ENCODE assay signal across 8 cellular contexts in the genomic region with DNA sequence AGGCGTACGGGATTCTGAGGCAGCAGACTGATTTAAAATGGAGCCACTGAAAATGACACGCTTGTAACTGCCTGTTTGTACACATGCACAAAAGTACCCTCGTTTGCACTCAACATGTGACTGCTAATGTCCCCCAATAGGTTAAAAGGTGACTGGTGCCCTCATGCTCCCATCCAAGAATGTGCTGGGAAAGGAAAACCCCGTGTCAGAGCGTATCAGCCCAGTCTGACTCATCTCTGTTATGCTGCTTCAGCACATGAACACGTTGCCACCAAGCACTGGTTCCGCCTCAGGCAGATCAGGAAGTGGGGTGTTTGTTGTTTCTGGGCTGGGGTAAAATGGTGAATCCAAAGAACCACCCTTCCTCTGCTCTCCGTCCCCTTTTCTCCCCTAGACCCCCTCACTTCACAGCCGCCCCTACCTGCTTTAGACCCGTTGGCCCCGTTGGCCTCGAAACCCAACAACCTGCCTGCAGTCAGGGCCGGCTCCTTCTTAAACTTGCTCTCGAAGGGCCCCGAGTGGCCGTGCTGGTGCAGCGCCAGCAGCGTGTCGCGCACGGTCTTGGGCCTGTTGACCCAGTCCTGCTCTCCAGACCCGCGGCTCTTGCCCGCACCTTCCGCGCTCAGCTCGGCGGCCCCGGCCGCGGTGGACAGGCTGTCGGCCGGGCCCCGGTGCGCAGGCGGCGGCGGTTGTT. TPM values are rescaled to one million over a fixed set of nuclear protein-coding genes. Genes with fewer than 3 reads are reported as not detected.
DNase-seq lines count a peak whose midpoint lies in the region; ATAC-seq and TF ChIP-seq lines count a peak whose summit lies in the region.

No MANE protein-coding gene starts in this region.

- TF ChIP-seq CTCF in parathyroid adenoma (IDR thresholded peaks at IDR 0.05), result no peak

- ATAC-seq in GM21447 (IDR thresholded peaks at IDR 0.05; ENCODE audit: unreplicated experiment), result peak; percentile 30
- peak; percentile 44 to 57 for ATAC-seq in activated naive CD4-positive, alpha-beta T cell treated with anti-CD3 and anti-CD28 coated beads, Interleukin-2, amount 50 U/mL, for 72 hours

- H3K27ac Mint-ChIP-seq in activated naive CD4-positive, alpha-beta T cell treated with anti-CD3 and anti-CD28 coated beads, Interleukin-2, amount 50 U/mL, for 72 hours, result peak overlapping the region; percentile 89 to 98

- H3K79me2 ChIP-seq in Karpas-422 (ENCODE audit: low read length) (peaks cover 4% of the 10 kb centered on the region; the same call in 1 of the 2 replicates), parathyroid adenoma (peaks cover 18% of the 10 kb centered on the region)

- peaks cover 87% of the 10 kb centered on the region for H3K4me1 ChIP-seq in Karpas-422 (ENCODE audit: low read length)
- peaks cover 12% of the 10 kb centered on the region for H3K4me1 ChIP-seq in parathyroid adenoma

- H3K36me3 Mint-ChIP-seq in activated naive CD4-positive, alpha-beta T cell treated with anti-CD3 and anti-CD28 coated beads, Interleukin-2, amount 50 U/mL, for 72 hours, result peaks cover 44 to 48% of the 10 kb centered on the region in 2 donors

- intact Hi-C loops in head of caudate nucleus (cut with DNase I), result loop anchor here (2.0 kb wide), 1 partner anchor 109 kb away; no protein-coding TSS in a partner anchor

- H3K9me2 ChIP-seq in Karpas-422 (replicated peaks; ENCODE audit: insufficient read depth, low read length), result no peaks in the 10 kb centered on the region

- H4K20me1 ChIP-seq in Karpas-422 (ENCODE audit: insufficient read depth, low read depth, low read length), result no peaks in the 10 kb centered on the region

- H3K9me3 Mint-ChIP-seq in activated naive CD4-positive, alpha-beta T cell treated with anti-CD3 and anti-CD28 coated beads, Interleukin-2, amount 50 U/mL, for 72 hours, result no peaks in the 10 kb centered on the region

- DNase-seq in COLO829 (ENCODE audit: low spot score), result peak; percentile 85
- DNase-seq in Karpas-422, result peak; percentile 71
- DNase-seq in SKM-1 (lab: John Stamatoyannopoulos, UW; ENCODE audit: unreplicated experiment), result peak; percentile 92
- DNase-seq in activated naive CD4-positive, alpha-beta T cell treated with anti-CD3 and anti-CD28 coated beads, Interleukin-2, amount 50 U/mL, for 72 hours (ENCODE audit: low spot score in 2 of 2), result peak; percentile 67 to 84
- DNase-seq in head of caudate nucleus, result peak; percentile 57 to 93 (median 78)
- DNase-seq in ureter (ENCODE audit: low spot score), result peak; percentile 91

- H3K36me3 ChIP-seq in Karpas-422 (ENCODE audit: insufficient read depth, low read length), result 0 out of 2 replicates have a peak, but pooled peaks cover 5% of the 10 kb centered on the region
- H3K36me3 ChIP-seq in parathyroid adenoma (ENCODE audit: control insufficient read depth, insufficient read depth, low read length), result peaks cover 16% of the 10 kb centered on the region

- H3K9ac ChIP-seq in Karpas-422 (ENCODE audit: low read length) (peak overlapping the region; percentile 69), parathyroid adenoma (peak overlapping the region; percentile 91)

- H3K4me2 ChIP-seq in Karpas-422 (ENCODE audit: low read depth, low read length, poor library complexity, severe bottlenecking) (peak overlapping the region; percentile 61), parathyroid adenoma (ENCODE audit: low read length) (peak overlapping the region; percentile 99)

- H2AFZ ChIP-seq in Karpas-422 (ENCODE audit: low read length), result peak overlapping the region; percentile 45; the same call in 1 of the 2 replicates
- H2AFZ ChIP-seq in parathyroid adenoma, result no peak overlapping the region

- H3K9me3 ChIP-seq in Karpas-422 (ENCODE audit: low read length) (no peaks in the 10 kb centered on the region), parathyroid adenoma (ENCODE audit: control insufficient read depth, low read length) (no peaks in the 10 kb centered on the region)

- H3K4me3 ChIP-seq in Karpas-422 (ENCODE audit: low read length), result peak overlapping the region; percentile 60
- peak overlapping the region; percentile 91 for H3K4me3 ChIP-seq in parathyroid adenoma (ENCODE audit: low read depth, low read length)

- H3K27ac ChIP-seq in Karpas-422 (ENCODE audit: low read length) (peak overlapping the region; percentile 16; the same call in 1 of the 2 replicates), parathyroid adenoma (peak overlapping the region; percentile 99)

- H3K27me3 ChIP-seq in Karpas-422 (ENCODE audit: low read length) (no peaks in the 10 kb centered on the region), parathyroid adenoma (ENCODE audit: control insufficient read depth, insufficient read depth, low read length) (no peaks in the 10 kb centered on the region)

RNA-seq across cellular contexts. Expression of a gene that starts 1.8 kb away (rescaled TPM):
- 14.1 and 16.5 TPM in 2 replicates for total RNA-seq in Karpas-422 (2014; rRNA removed; shearing (Covaris generic); ENCODE audit: low replicate concordance)
- total RNA-seq in activated naive CD4-positive, alpha-beta T cell treated with anti-CD3 and anti-CD28 coated beads, Interleukin-2, amount 50 U/mL, for 72 hours, result 100 to 1,000 TPM in 1 of 2 donors, 10 to 100 TPM in 1; 97.3 to 176 TPM
- total RNA-seq in ureter, result 118 TPM

Comparison
In these comparisons a context has a peak if more than half of its experiments do, and no peak if none do; other contexts are left out.
1. Peak in every context shown above with its lines: DNase-seq, ATAC-seq, H3K4me3 ChIP-seq and H3K27ac ChIP-seq.